Comparison of ENCODE assay signal across 40 cellular contexts in genomic region chr5:89864941-89865340, GRCh38.
"Had no signal": no experiment of that assay in that cellular context is flagged by ENCODE, and none has a peak within 500 bp of the region (broad histone marks: within the 10 kb centered on the region; RNA-seq: fewer than 3 reads in every experiment).

No MANE protein-coding gene starts in this region.

- H3K27me3 ChIP-seq: adrenal gland, body of pancreas, brain microvascular endothelial cell, breast epithelium, cardiac muscle cell had no signal

- H3K4me3 ChIP-seq: adrenal gland, body of pancreas, breast epithelium, cardiac muscle cell had no signal

- H3K9me3 ChIP-seq: adrenal gland, body of pancreas, breast epithelium had no signal

- H3K4me3 Mint-ChIP-seq: activated B cell treated with CpG ODN at 0.5 μM for 24 hours; activated CD4-positive, alpha-beta memory T cell treated with anti-CD3 and anti-CD28 coated beads for 36 hours; activated CD4-positive, alpha-beta T cell treated with anti-CD3 and anti-CD28 coated beads, Interleukin-2, amount 10 ng/mL, durations not matched to agents 24 days and 14 days; activated CD8-positive, alpha-beta T cell treated with anti-CD3 and anti-CD28 coated beads for 36 hours; activated naive CD4-positive, alpha-beta T cell treated with anti-CD3 and anti-CD28 coated beads for 36 hours; activated naive CD8-positive, alpha-beta T cell treated with anti-CD3 and anti-CD28 coated beads for 36 hours; activated T-cell treated with anti-CD3 and anti-CD28 coated beads, Interleukin-2, amount 50 U/mL, for 4 hours; activated T-cell treated with anti-CD3 and anti-CD28 coated beads, Interleukin-2, amount 50 U/mL, for 72 hours; activated T-helper 1 cell treated with anti-CD3 and anti-CD28 coated beads, Interleukin-12 subunit alpha, Interleukin-12 subunit beta, Interleukin-2, Interleukin-4 antibody, amounts not matched to agents 30 ng/mL and 10 ng/mL and 1 ng/mL, durations not matched to agents 14 hours and 24 hours and 36 hours; activated T-helper 17 cell treated with anti-CD3 and anti-CD28 coated beads, Interleukin-2, amount 50 U/mL, for 72 hours; central memory CD8-positive, alpha-beta T cell; T-helper 1 cell treated with Interleukin-12 subunit alpha and Interleukin-12 subunit beta and Interleukin-4 antibody, amounts not matched to agents 30 μg/mL and 1 μg/mL, for 36 hours; T-helper 2 cell treated with Interferon-gamma antibody and Interleukin-4, amounts not matched to agents 5 μg/mL and 100 μg/mL, for 36 hours had no signal

- H3K4me1 ChIP-seq: adrenal gland, body of pancreas, breast epithelium had no signal

- H3K4me1 Mint-ChIP-seq: activated CD4-positive, alpha-beta T cell treated with anti-CD3 and anti-CD28 coated beads, Interleukin-2, amount 10 ng/mL, durations not matched to agents 24 days and 14 days; activated naive CD8-positive, alpha-beta T cell treated with anti-CD3 and anti-CD28 coated beads for 36 hours; activated T-helper 17 cell treated with anti-CD3 and anti-CD28 coated beads, Interleukin-2, amount 50 U/mL, for 72 hours; central memory CD8-positive, alpha-beta T cell had no signal

- H3K36me3 Mint-ChIP-seq: activated CD4-positive, alpha-beta memory T cell treated with anti-CD3 and anti-CD28 coated beads for 36 hours; activated naive CD4-positive, alpha-beta T cell treated with anti-CD3 and anti-CD28 coated beads, Interleukin-2, amount 50 U/mL, for 72 hours; activated naive CD8-positive, alpha-beta T cell treated with anti-CD3 and anti-CD28 coated beads for 36 hours had no signal

- DNase-seq: activated B cell treated with CpG ODN at 0.5 μM for 24 hours; activated CD4-positive, alpha-beta memory T cell treated with anti-CD3 and anti-CD28 coated beads for 36 hours; activated CD4-positive, alpha-beta T cell treated with anti-CD3 and anti-CD28 coated beads for 4 hours; activated CD4-positive, alpha-beta T cell treated with anti-CD3 and anti-CD28 coated beads, Interleukin-2, amount 10 ng/mL, durations not matched to agents 24 days and 14 days; activated CD4-positive, alpha-beta T cell treated with anti-CD3 and anti-CD28 coated beads, Interleukin-2, amount 50 U/mL, for 1 hour; activated CD4-positive, alpha-beta T cell treated with anti-CD3 and anti-CD28 coated beads, Interleukin-2, amount 50 U/mL, for 4 hours; activated CD4-positive, CD25-positive, alpha-beta regulatory T cell treated with anti-CD3 and anti-CD28 coated beads, Interleukin-2, amount 50 U/mL, for 72 hours; activated CD8-positive, alpha-beta memory T cell treated with anti-CD3 and anti-CD28 coated beads, Interleukin-2, amount 50 U/mL, for 4 hours; activated CD8-positive, alpha-beta T cell treated with anti-CD3 and anti-CD28 coated beads for 36 hours; activated effector memory CD4-positive, alpha-beta T cell treated with anti-CD3 and anti-CD28 coated beads, Interleukin-2, amount 50 U/mL, for 16 hours; activated gamma-delta T cell treated with Interleukin-2 at 50 U/mL for 16 hours; activated naive CD4-positive, alpha-beta T cell; activated naive CD4-positive, alpha-beta T cell treated with anti-CD3 and anti-CD28 coated beads for 36 hours; activated naive CD4-positive, alpha-beta T cell treated with anti-CD3 and anti-CD28 coated beads, Interleukin-2, amount 50 U/mL, for 16 hours; activated naive CD8-positive, alpha-beta T cell treated with anti-CD3 and anti-CD28 coated beads for 36 hours; activated T-cell treated with anti-CD3 and anti-CD28 coated beads for 4 hours; activated T-cell treated with anti-CD3 and anti-CD28 coated beads, Interleukin-2, amount 50 U/mL, for 1 hour; activated T-cell treated with anti-CD3 and anti-CD28 coated beads, Interleukin-2, amount 50 U/mL, for 4 hours; activated T-cell treated with anti-CD3 and anti-CD28 coated beads, Interleukin-2, amount 50 U/mL, for 72 hours; adrenal gland; amniotic stem cell; aorta; body of pancreas; brain microvascular endothelial cell; caudate nucleus; cerebellar nuclear complex; T-helper 1 cell; T-helper 2 cell; T-helper 9 cell had no signal

- H3K36me3 ChIP-seq: adrenal gland, brain microvascular endothelial cell, breast epithelium, cardiac muscle cell had no signal

- H3K27me3 Mint-ChIP-seq: activated B cell treated with CpG ODN at 0.5 μM for 24 hours; activated CD4-positive, alpha-beta memory T cell treated with anti-CD3 and anti-CD28 coated beads for 36 hours; activated CD4-positive, alpha-beta T cell treated with anti-CD3 and anti-CD28 coated beads, Interleukin-2, amount 10 ng/mL, durations not matched to agents 24 days and 14 days; activated CD8-positive, alpha-beta T cell treated with anti-CD3 and anti-CD28 coated beads for 36 hours; activated naive CD8-positive, alpha-beta T cell treated with anti-CD3 and anti-CD28 coated beads for 36 hours; activated T-helper 17 cell treated with anti-CD3 and anti-CD28 coated beads, Interleukin-2, amount 50 U/mL, for 72 hours; central memory CD8-positive, alpha-beta T cell had no signal

- H3K27ac Mint-ChIP-seq: activated B cell treated with CpG ODN at 0.5 μM for 24 hours; activated CD4-positive, alpha-beta memory T cell treated with anti-CD3 and anti-CD28 coated beads for 36 hours; activated CD4-positive, alpha-beta T cell treated with anti-CD3 and anti-CD28 coated beads, Interleukin-2, amount 10 ng/mL, durations not matched to agents 24 days and 14 days; activated CD8-positive, alpha-beta T cell treated with anti-CD3 and anti-CD28 coated beads for 36 hours; activated naive CD4-positive, alpha-beta T cell treated with anti-CD3 and anti-CD28 coated beads for 36 hours; activated naive CD4-positive, alpha-beta T cell treated with anti-CD3 and anti-CD28 coated beads, Interleukin-2, amount 50 U/mL, for 72 hours; activated naive CD8-positive, alpha-beta T cell treated with anti-CD3 and anti-CD28 coated beads for 36 hours; activated T-cell treated with anti-CD3 and anti-CD28 coated beads, Interleukin-2, amount 50 U/mL, for 72 hours; activated T-helper 1 cell treated with anti-CD3 and anti-CD28 coated beads, Interleukin-12 subunit alpha, Interleukin-12 subunit beta, Interleukin-2, Interleukin-4 antibody, amounts not matched to agents 30 ng/mL and 10 ng/mL and 1 ng/mL, durations not matched to agents 14 hours and 24 hours and 36 hours; activated T-helper 17 cell treated with anti-CD3 and anti-CD28 coated beads, Interleukin-2, amount 50 U/mL, for 72 hours; T-helper 1 cell treated with Interleukin-12 subunit alpha and Interleukin-12 subunit beta and Interleukin-4 antibody, amounts not matched to agents 30 μg/mL and 1 μg/mL, for 36 hours; T-helper 2 cell treated with Interferon-gamma antibody and Interleukin-4, amounts not matched to agents 5 μg/mL and 100 μg/mL, for 36 hours had no signal

- H3K27ac ChIP-seq: adrenal gland, body of pancreas, brain microvascular endothelial cell, breast epithelium, cardiac muscle cell, VCaP had no signal

- ATAC-seq: activated CD8-positive, alpha-beta T cell treated with anti-CD3 and anti-CD28 coated beads for 36 hours; activated naive CD4-positive, alpha-beta T cell treated with anti-CD3 and anti-CD28 coated beads, Interleukin-2, amount 50 U/mL, for 72 hours; activated T-cell treated with anti-CD3 and anti-CD28 coated beads, Interleukin-2, amount 50 U/mL, for 4 hours; activated T-cell treated with anti-CD3 and anti-CD28 coated beads, Interleukin-2, amount 50 U/mL, for 72 hours; activated T-helper 17 cell treated with anti-CD3 and anti-CD28 coated beads, Interleukin-2, amount 50 U/mL, for 72 hours; body of pancreas had no signal

- FAIRE-seq: astrocyte, TTC549 had no signal

- H3K9me3 Mint-ChIP-seq: activated B cell treated with CpG ODN at 0.5 μM for 24 hours; activated CD4-positive, alpha-beta T cell treated with anti-CD3 and anti-CD28 coated beads, Interleukin-2, amount 10 ng/mL, durations not matched to agents 24 days and 14 days; activated CD8-positive, alpha-beta T cell treated with anti-CD3 and anti-CD28 coated beads for 36 hours; activated naive CD4-positive, alpha-beta T cell treated with anti-CD3 and anti-CD28 coated beads for 36 hours; activated naive CD8-positive, alpha-beta T cell treated with anti-CD3 and anti-CD28 coated beads for 36 hours; activated T-helper 1 cell treated with anti-CD3 and anti-CD28 coated beads, Interleukin-12 subunit alpha, Interleukin-12 subunit beta, Interleukin-2, Interleukin-4 antibody, amounts not matched to agents 30 ng/mL and 10 ng/mL and 1 ng/mL, durations not matched to agents 14 hours and 24 hours and 36 hours; T-helper 1 cell treated with Interleukin-12 subunit alpha and Interleukin-12 subunit beta and Interleukin-4 antibody, amounts not matched to agents 30 μg/mL and 1 μg/mL, for 36 hours; T-helper 2 cell treated with Interferon-gamma antibody and Interleukin-4, amounts not matched to agents 5 μg/mL and 100 μg/mL, for 36 hours had no signal
